In genomic region chr14:21307641-21308040, GRCh38 we compare ENCODE assay signal across 11 cellular contexts. TPM values are rescaled to one million over a fixed set of nuclear protein-coding genes. Genes with fewer than 3 reads are reported as not detected.
A peak's percentile ranks its signal among the peaks of the same experiment; 100 is the strongest.
DNase-seq lines count a peak whose midpoint lies in the region; ATAC-seq, FAIRE-seq and TF ChIP-seq lines count a peak whose summit lies in the region.
"Had no signal": no experiment of that assay in that cellular context is flagged by ENCODE, and none has a peak within 500 bp of the region (broad histone marks: within the 10 kb centered on the region; RNA-seq: fewer than 3 reads in every experiment).

No MANE protein-coding gene starts in this region.

- H3K9me3 Mint-ChIP-seq in WTC11, result no peaks in the 10 kb centered on the region

- no peak overlapping the region for H4K5ac ChIP-seq in mesendoderm (ENCODE audit: low read length)

- no peak overlapping the region for H2BK120ac ChIP-seq in mesendoderm (ENCODE audit: low read depth, low read length)

- no peak for TF ChIP-seq EP300 in A549 (IDR thresholded peaks at IDR 0.05)

- TF ChIP-seq POLR2A in A549 (IDR thresholded peaks at IDR 0.05; ENCODE audit: low read length), result no peak

- no peaks in the 10 kb centered on the region for H3K27me3 Mint-ChIP-seq in WTC11 (ENCODE audit: low read depth)

- H3K4me1 ChIP-seq in A549 (peaks cover 18% of the 10 kb centered on the region), mesendoderm (ENCODE audit: control insufficient read depth, low read depth, low read length) (no peaks in the 10 kb centered on the region)

- no peak overlapping the region for H3K4ac ChIP-seq in mesendoderm (ENCODE audit: low read depth, low read length)

- no peak overlapping the region for H2BK15ac ChIP-seq in mesendoderm (replicated peaks; ENCODE audit: low read depth)

- H3K27ac Mint-ChIP-seq in WTC11, result peak overlapping the region; percentile 99

- POLR2A ChIA-PET in A549 (lab: Yijun Ruan, JAX) (no interaction called here), WTC11 (lab: Charles Lee) (interaction anchor here (0.5 to 1.6 kb wide), 3 partner anchors 13 to 77 kb away, joined by 3 to 4 read pairs (median 4); partner anchors contain the start of gene SUPT16H)

- H3K9ac ChIP-seq in mesendoderm (ENCODE audit: low read length), result peak overlapping the region; percentile 77

- peak overlapping the region; percentile 78 for H3K4me2 ChIP-seq in A549
- H3K4me2 ChIP-seq in mesendoderm (ENCODE audit: low read length), result no peak overlapping the region

- peak overlapping the region in 1 of 2 experiments; percentile 89; a peak in 3 of 6 replicates for H3K27ac ChIP-seq in A549
- no peak overlapping the region for H3K27ac ChIP-seq in mesendoderm (ENCODE audit: low read depth, low read length)

- H3K27me3 ChIP-seq in mesendoderm (ENCODE audit: insufficient read depth, low read length, poor library complexity), result no peaks in the 10 kb centered on the region

- no peak for ATAC-seq in A549
- ATAC-seq in WTC11, result no peak
- ATAC-seq in HG03196 (IDR thresholded peaks at IDR 0.05; ENCODE audit: unreplicated experiment), result no peak

- no peaks in the 10 kb centered on the region for H3K36me3 Mint-ChIP-seq in WTC11

- H3K4me3 ChIP-seq in A549 (no peak overlapping the region), GM12865 (ENCODE audit: low read depth, low read length) (peak overlapping the region; percentile 38; the same call in 1 of the 2 replicates), mesendoderm (ENCODE audit: low read length) (no peak overlapping the region)

- DNase-seq in A549 (ENCODE audit: low read depth in 1 of 2, low spot score in 1 of 2), result no peak
- no peak for DNase-seq in GM12865 (ENCODE audit: low read depth)
- no peak for DNase-seq in WTC11 (ENCODE audit: low spot score)
- no peak for DNase-seq in mesendoderm
- no peak for DNase-seq in hepatic stellate cell (ENCODE audit: low spot score)
- no peak for DNase-seq in SKM-1 (lab: John Stamatoyannopoulos, UW; ENCODE audit: unreplicated experiment)
- DNase-seq in GM19240 (ENCODE audit: insufficient read length, low spot score), result no peak
- DNase-seq: AML-193 had no signal

- H3K23ac ChIP-seq in mesendoderm (ENCODE audit: low read length), result no peak overlapping the region

- no peaks in the 10 kb centered on the region for H3K79me2 ChIP-seq in mesendoderm (ENCODE audit: control insufficient read depth, insufficient read depth, low read length)

- no peak overlapping the region for H3K18ac ChIP-seq in mesendoderm (ENCODE audit: low read length)

- CTCF ChIA-PET in A549 (lab: Yijun Ruan, JAX) (interaction anchor here (0.7 to 1.7 kb wide), 4 partner anchors 12 to 93 kb away, joined by 3 to 4 read pairs (median 3); no protein-coding TSS in a partner anchor), WTC11 (lab: Charles Lee) (interaction anchor here (1.6 kb wide), 1 partner anchor 29 kb away, joined by 3 read pairs; no protein-coding TSS in a partner anchor)

- no peak overlapping the region for H3K56ac ChIP-seq in mesendoderm (ENCODE audit: low read length)

- H2AK5ac ChIP-seq in mesendoderm (ENCODE audit: low read length), result no peak overlapping the region

- H3K4me1 Mint-ChIP-seq in WTC11, result peaks cover 36% of the 10 kb centered on the region

- H2BK5ac ChIP-seq in mesendoderm (ENCODE audit: low read length), result no peak overlapping the region

- no peaks in the 10 kb centered on the region for H3K9me3 ChIP-seq in A549
- H3K9me3 ChIP-seq: gastroesophageal sphincter had no signal

- TF ChIP-seq RAD21 in A549 (conservative IDR thresholded peaks at IDR 0.05 in 1 of 2, IDR thresholded peaks at IDR 0.05 in 1 of 2), result no peak

- FAIRE-seq in A549 (lab: Jason Lieb, UNC), result no peak
- FAIRE-seq: G401.6 had no signal

- H3K4me3 Mint-ChIP-seq in WTC11, result peak overlapping the region; percentile 75

- 88% methylated on average over 3 of the region's 3 CpGs for WGBS in A549 (ENCODE audit: missing lambda C conversion rate)
- no CpG with 5 or more reads among the region's 3 CpGs for WGBS in mesendoderm (ENCODE audit: extremely low coverage, insufficient coverage, low lambda C conversion rate)

- no peaks in the 10 kb centered on the region for H3K36me3 ChIP-seq in mesendoderm (ENCODE audit: control insufficient read depth, insufficient read depth, low read length)
- H3K36me3 ChIP-seq: gastroesophageal sphincter had no signal

- no peaks in the 10 kb centered on the region for H3K79me1 ChIP-seq in mesendoderm (ENCODE audit: low read length)

- H4K8ac ChIP-seq in mesendoderm (ENCODE audit: low read depth, low read length), result no peak overlapping the region

- TF ChIP-seq CTCF in A549 (IDR thresholded peaks at IDR 0.05), result no peak
- no peak for TF ChIP-seq CTCF in GM12865 (IDR thresholded peaks at IDR 0.05; ENCODE audit: insufficient read depth, low read depth, low read length, missing control alignments)
- TF ChIP-seq CTCF in WTC11 (IDR thresholded peaks at IDR 0.05), result no peak

TF ChIP-seq in A549, 52 proteins besides CTCF, POLR2A, EP300 and RAD21 (continues in another document):
- TF ChIP-seq RNF2 (IDR thresholded peaks at IDR 0.05; ENCODE audit: borderline replicate concordance, low read depth) (no peak), HOXB5 (CRISPR knock-in tag; IDR thresholded peaks at IDR 0.05) (no peak), HMGXB4 (CRISPR knock-in tag; IDR thresholded peaks at IDR 0.05; ENCODE audit: borderline replicate concordance) (no peak), CHD2 (IDR thresholded peaks at IDR 0.05; ENCODE audit: low read length, partially characterized antibody) (no peak), ZFP36 (IDR thresholded peaks at IDR 0.05; ENCODE audit: borderline replicate concordance, partially characterized antibody) (no peak), JUN (IDR thresholded peaks at IDR 0.05) (no peak), ZNF302 (CRISPR knock-in tag; IDR thresholded peaks at IDR 0.05) (no peak), CBX2 (IDR thresholded peaks at IDR 0.05; ENCODE audit: borderline replicate concordance, low read depth) (no peak), MAFK (IDR thresholded peaks at IDR 0.05; ENCODE audit: partially characterized antibody) (no peak), ESRRA (IDR thresholded peaks at IDR 0.05; ENCODE audit: borderline replicate concordance, low read length) (no peak)

TF ChIP-seq in WTC11, 78 proteins besides CTCF, POLR2A, EP300 and RAD21:
- TF ChIP-seq ZNF425 (CRISPR knock-in tag; conservative IDR thresholded peaks at IDR 0.05), result no peak
- no peak for TF ChIP-seq CBFB (CRISPR knock-in tag; IDR thresholded peaks at IDR 0.05; ENCODE audit: low read depth)
- no peak for TF ChIP-seq ERG (CRISPR knock-in tag; IDR thresholded peaks at IDR 0.05)
- no peak for TF ChIP-seq ZNF416 (CRISPR knock-in tag; IDR thresholded peaks at IDR 0.05)

RNA-seq across cellular contexts. Expression of gene RPGRIP1, which starts 27.8 kb away (rescaled TPM):
- polyA plus RNA-seq in A549 (2011; rRNA removed), result 0.87 and 1.5 TPM in 2 replicates
- polyA plus RNA-seq in A549 (2012; cell fraction: cytosol; rRNA removed), result 0.20 and 0.23 TPM in 2 replicates
- 0.22 and 0.30 TPM in 2 replicates for polyA plus RNA-seq in A549 (2012; cell fraction: nucleus; rRNA removed)
- polyA plus RNA-seq in A549 (2017; fragmentation: RNase III; extraction: RNeasy Plus Mini Kit Qiagen cat#74134 plus additional on column Dnase treatment), result 0.26 to 0.37 TPM (median 0.26 TPM) in 3 replicates
- polyA minus RNA-seq in A549 (2011; rRNA and poly(A)+ RNA removed), result 0.29 and 1.4 TPM in 2 replicates
- total RNA-seq in WTC11 (2021), result 0.41 to 0.71 TPM (median 0.50 TPM) in 3 replicates
- 0.55 TPM for polyA plus RNA-seq in mesendoderm (2013, experiment 1 of 2)
- 0.70 TPM for polyA plus RNA-seq in mesendoderm (2013, experiment 2 of 2)

RNA-seq across cellular contexts. Expression of gene HNRNPC, which starts 38.4 kb away (rescaled TPM):
- 1,057 and 1,207 TPM in 2 replicates for polyA plus RNA-seq in A549 (2011; rRNA removed)
- polyA plus RNA-seq in A549 (2012; cell fraction: cytosol; rRNA removed), result 399 and 453 TPM in 2 replicates
- polyA plus RNA-seq in A549 (2012; cell fraction: nucleus; rRNA removed), result 407 and 724 TPM in 2 replicates
- polyA plus RNA-seq in A549 (2017; fragmentation: RNase III; extraction: RNeasy Plus Mini Kit Qiagen cat#74134 plus additional on column Dnase treatment), result 1,069 to 1,196 TPM (median 1,087 TPM) in 3 replicates
- 580 and 783 TPM in 2 replicates for polyA minus RNA-seq in A549 (2011; rRNA and poly(A)+ RNA removed)
- total RNA-seq in WTC11 (2021), result 982 to 1,062 TPM (median 1,056 TPM) in 3 replicates
- 1,460 TPM for polyA plus RNA-seq in mesendoderm (2013, experiment 1 of 2)
- 1,374 TPM for polyA plus RNA-seq in mesendoderm (2013, experiment 2 of 2)
